ENCODE assay signal across 25 cellular contexts in the genomic region with DNA sequence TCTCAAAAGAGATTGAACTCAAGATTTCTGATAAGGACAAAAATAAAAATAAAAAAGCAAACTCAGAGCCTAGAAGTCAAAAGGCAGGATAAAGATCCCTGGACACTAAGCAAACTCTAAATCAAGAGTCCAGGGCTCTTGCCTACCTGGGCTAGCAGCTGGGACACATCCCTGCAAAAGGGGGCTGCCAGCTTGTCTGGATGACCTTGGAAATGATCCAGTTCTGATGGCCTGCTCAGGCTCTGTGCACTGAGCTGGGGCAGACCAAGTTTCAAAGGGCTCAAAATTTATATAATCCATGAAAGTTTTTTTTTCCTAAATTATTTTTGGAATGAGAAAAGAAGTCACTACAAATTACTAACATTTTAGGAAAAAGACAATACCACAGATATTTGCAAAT.
DNase-seq lines count a peak whose midpoint lies in the region; ATAC-seq and TF ChIP-seq lines count a peak whose summit lies in the region.
"Had no signal": no experiment of that assay in that cellular context is flagged by ENCODE, and none has a peak within 500 bp of the region (broad histone marks: within the 10 kb centered on the region; RNA-seq: fewer than 3 reads in every experiment).

No MANE protein-coding gene starts in this region.

- no peaks in the 10 kb centered on the region for H3K36me3 Mint-ChIP-seq in GM23338 (ENCODE audit: low read depth)
- H3K36me3 Mint-ChIP-seq in nephron progenitor cell (ENCODE audit: low read depth): no peaks in the 10 kb centered on the region
- H3K36me3 Mint-ChIP-seq: CD14-positive monocyte; CD4-positive, alpha-beta memory T cell; CD4-positive, CD25-positive, alpha-beta regulatory T cell; CD8-positive, alpha-beta memory T cell had no signal

- no peak for TF ChIP-seq POLR2A in thyroid gland (IDR thresholded peaks at IDR 0.05)

- H3K9me3 Mint-ChIP-seq in GM23338 (no peaks in the 10 kb centered on the region), nephron progenitor cell (no peaks in the 10 kb centered on the region)

- H3K79me2 ChIP-seq in GM23338 (replicated peaks; ENCODE audit: insufficient read depth): no peaks in the 10 kb centered on the region

- no peaks in the 10 kb centered on the region for H4K20me1 ChIP-seq in GM23338 (replicated peaks; ENCODE audit: insufficient read depth)
- H4K20me1 ChIP-seq: BLaER1 had no signal

- DNase-seq in NCI-H82 (lab: John Stamatoyannopoulos, UW) (peak; percentile 29), NCI-H82 treated with DMSO at 0.1 percent for 48 hours (lab: John Stamatoyannopoulos, UW; ENCODE audit: unreplicated experiment) (no peak), GM23338 (ENCODE audit: low spot score) (no peak), left kidney (ENCODE audit: low read depth, low spot score) (peak; percentile 24), thyroid gland (peak; percentile 5 to 9), upper lobe of right lung (no peak), nephron progenitor cell (no peak)
- DNase-seq: 8988T; ACHN; BE2C; C1 segment of cervical spinal cord; CD4-positive, alpha-beta memory T cell; CD4-positive, CD25-positive, alpha-beta regulatory T cell; CD8-positive, alpha-beta memory T cell; COR-L47; DMS 273 treated with DMSO at 0.1 percent for 48 hours; DMS153; DMS53; DMS79; DND-41; EL; GDM1 had no signal

- no peaks in the 10 kb centered on the region for H3K36me3 ChIP-seq in GM23338 (ENCODE audit: insufficient read depth)
- no peaks in the 10 kb centered on the region for H3K36me3 ChIP-seq in thyroid gland
- no peaks in the 10 kb centered on the region for H3K36me3 ChIP-seq in upper lobe of right lung
- H3K36me3 ChIP-seq: BE2C, BLaER1 had no signal

- no peak overlapping the region for H3K27ac Mint-ChIP-seq in GM23338
- no peak overlapping the region for H3K27ac Mint-ChIP-seq in nephron progenitor cell
- H3K27ac Mint-ChIP-seq: CD14-positive monocyte; CD4-positive, alpha-beta memory T cell; CD4-positive, CD25-positive, alpha-beta regulatory T cell; CD8-positive, alpha-beta memory T cell had no signal

- no peaks in the 10 kb centered on the region for H3F3A ChIP-seq in GM23338 (replicated peaks; ENCODE audit: low read depth)

- H3K27ac ChIP-seq in GM23338 (ENCODE audit: low read depth): no peak overlapping the region
- H3K27ac ChIP-seq in thyroid gland: no peak overlapping the region
- H3K27ac ChIP-seq in upper lobe of right lung: no peak overlapping the region
- H3K27ac ChIP-seq: BLaER1 had no signal

- intact Hi-C loops in thyroid gland (cut with DNase I) (no loop called here), upper lobe of right lung (cut with DNase I) (no loop called here)

- H3K27me3 Mint-ChIP-seq in GM23338 (ENCODE audit: insufficient read depth, low read depth, poor library complexity) (no peaks in the 10 kb centered on the region), nephron progenitor cell (ENCODE audit: low read depth, poor library complexity) (no peaks in the 10 kb centered on the region)
- H3K27me3 Mint-ChIP-seq: CD4-positive, alpha-beta memory T cell; CD4-positive, CD25-positive, alpha-beta regulatory T cell; CD8-positive, alpha-beta memory T cell had no signal

- H3K9me3 ChIP-seq in thyroid gland (no peaks in the 10 kb centered on the region), upper lobe of right lung (no peaks in the 10 kb centered on the region)
- H3K9me3 ChIP-seq: BE2C, BLaER1 had no signal

- TF ChIP-seq CTCF in GM23338 (conservative IDR thresholded peaks at IDR 0.05; ENCODE audit: low read depth in 2 of 2): no peak
- no peak for TF ChIP-seq CTCF in thyroid gland (IDR thresholded peaks at IDR 0.05)
- no peak for TF ChIP-seq CTCF in upper lobe of right lung (IDR thresholded peaks at IDR 0.05)
- TF ChIP-seq CTCF in nephron progenitor cell (IDR thresholded peaks at IDR 0.05): no peak

- H3K4me3 ChIP-seq in GM23338 (no peak overlapping the region), thyroid gland (replicated peaks in 1 of 3) (no peak overlapping the region), upper lobe of right lung (no peak overlapping the region)
- H3K4me3 ChIP-seq: BLaER1, GM12878 had no signal

- peaks cover 4% of the 10 kb centered on the region; the same call in 1 of the 2 replicates for H3K9me2 ChIP-seq in GM23338 (ENCODE audit: insufficient read depth)

- no peak overlapping the region for H3K4me3 Mint-ChIP-seq in GM23338
- H3K4me3 Mint-ChIP-seq in nephron progenitor cell: no peak overlapping the region
- H3K4me3 Mint-ChIP-seq: CD14-positive monocyte; CD4-positive, alpha-beta memory T cell; CD4-positive, CD25-positive, alpha-beta regulatory T cell; CD8-positive, alpha-beta memory T cell had no signal

- H3K27me3 ChIP-seq in GM23338 (ENCODE audit: insufficient read depth): no peaks in the 10 kb centered on the region
- no peaks in the 10 kb centered on the region for H3K27me3 ChIP-seq in thyroid gland
- H3K27me3 ChIP-seq in upper lobe of right lung: no peaks in the 10 kb centered on the region
- H3K27me3 ChIP-seq: BE2C, BLaER1 had no signal

- H3K4me1 Mint-ChIP-seq in GM23338 (peaks cover 18% of the 10 kb centered on the region), nephron progenitor cell (no peaks in the 10 kb centered on the region)
- H3K4me1 Mint-ChIP-seq: CD14-positive monocyte; CD4-positive, alpha-beta memory T cell; CD8-positive, alpha-beta memory T cell had no signal

- H2AFZ ChIP-seq in GM23338: peak overlapping the region; percentile 94; the same call in 1 of the 2 replicates

- H3K4me1 ChIP-seq in GM23338 (ENCODE audit: insufficient read depth): peaks cover 18% of the 10 kb centered on the region
- H3K4me1 ChIP-seq in thyroid gland: no peaks in the 10 kb centered on the region
- H3K4me1 ChIP-seq in upper lobe of right lung: no peaks in the 10 kb centered on the region
- H3K4me1 ChIP-seq: BE2C, BLaER1 had no signal

- ATAC-seq in GM23338 (no peak), upper lobe of right lung (no peak)
- ATAC-seq: GM12878 had no signal

- no peak overlapping the region for H3K4me2 ChIP-seq in GM23338
- H3K4me2 ChIP-seq: BLaER1 had no signal

TF ChIP-seq in GM23338, 12 proteins besides CTCF, POLR2A, EP300 and RAD21 (continues in another document):
- no peak for TF ChIP-seq CREB1 (CRISPR knock-in tag; IDR thresholded peaks at IDR 0.05; ENCODE audit: low read depth)
- no peak for TF ChIP-seq STAT1 (IDR thresholded peaks at IDR 0.05; ENCODE audit: unreplicated experiment)
- TF ChIP-seq, protein P1, sequence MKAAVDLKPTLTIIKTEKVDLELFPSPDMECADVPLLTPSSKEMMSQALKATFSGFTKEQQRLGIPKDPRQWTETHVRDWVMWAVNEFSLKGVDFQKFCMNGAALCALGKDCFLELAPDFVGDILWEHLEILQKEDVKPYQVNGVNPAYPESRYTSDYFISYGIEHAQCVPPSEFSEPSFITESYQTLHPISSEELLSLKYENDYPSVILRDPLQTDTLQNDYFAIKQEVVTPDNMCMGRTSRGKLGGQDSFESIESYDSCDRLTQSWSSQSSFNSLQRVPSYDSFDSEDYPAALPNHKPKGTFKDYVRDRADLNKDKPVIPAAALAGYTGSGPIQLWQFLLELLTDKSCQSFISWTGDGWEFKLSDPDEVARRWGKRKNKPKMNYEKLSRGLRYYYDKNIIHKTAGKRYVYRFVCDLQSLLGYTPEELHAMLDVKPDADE (IDR thresholded peaks at IDR 0.05): no peak
- TF ChIP-seq NANOG (IDR thresholded peaks at IDR 0.05; ENCODE audit: borderline replicate concordance): no peak
- TF ChIP-seq ZNF331 (CRISPR knock-in tag; IDR thresholded peaks at IDR 0.05; ENCODE audit: low read depth): no peak
- TF ChIP-seq, protein P2, sequence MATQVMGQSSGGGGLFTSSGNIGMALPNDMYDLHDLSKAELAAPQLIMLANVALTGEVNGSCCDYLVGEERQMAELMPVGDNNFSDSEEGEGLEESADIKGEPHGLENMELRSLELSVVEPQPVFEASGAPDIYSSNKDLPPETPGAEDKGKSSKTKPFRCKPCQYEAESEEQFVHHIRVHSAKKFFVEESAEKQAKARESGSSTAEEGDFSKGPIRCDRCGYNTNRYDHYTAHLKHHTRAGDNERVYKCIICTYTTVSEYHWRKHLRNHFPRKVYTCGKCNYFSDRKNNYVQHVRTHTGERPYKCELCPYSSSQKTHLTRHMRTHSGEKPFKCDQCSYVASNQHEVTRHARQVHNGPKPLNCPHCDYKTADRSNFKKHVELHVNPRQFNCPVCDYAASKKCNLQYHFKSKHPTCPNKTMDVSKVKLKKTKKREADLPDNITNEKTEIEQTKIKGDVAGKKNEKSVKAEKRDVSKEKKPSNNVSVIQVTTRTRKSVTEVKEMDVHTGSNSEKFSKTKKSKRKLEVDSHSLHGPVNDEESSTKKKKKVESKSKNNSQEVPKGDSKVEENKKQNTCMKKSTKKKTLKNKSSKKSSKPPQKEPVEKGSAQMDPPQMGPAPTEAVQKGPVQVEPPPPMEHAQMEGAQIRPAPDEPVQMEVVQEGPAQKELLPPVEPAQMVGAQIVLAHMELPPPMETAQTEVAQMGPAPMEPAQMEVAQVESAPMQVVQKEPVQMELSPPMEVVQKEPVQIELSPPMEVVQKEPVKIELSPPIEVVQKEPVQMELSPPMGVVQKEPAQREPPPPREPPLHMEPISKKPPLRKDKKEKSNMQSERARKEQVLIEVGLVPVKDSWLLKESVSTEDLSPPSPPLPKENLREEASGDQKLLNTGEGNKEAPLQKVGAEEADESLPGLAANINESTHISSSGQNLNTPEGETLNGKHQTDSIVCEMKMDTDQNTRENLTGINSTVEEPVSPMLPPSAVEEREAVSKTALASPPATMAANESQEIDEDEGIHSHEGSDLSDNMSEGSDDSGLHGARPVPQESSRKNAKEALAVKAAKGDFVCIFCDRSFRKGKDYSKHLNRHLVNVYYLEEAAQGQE (IDR thresholded peaks at IDR 0.05; ENCODE audit: unreplicated experiment): no peak

Comparison
In these comparisons a context has a peak if more than half of its experiments do, and no peak if none do; other contexts are left out.
1. DNase-seq: peak in NCI-H82 (single experiment), left kidney (single experiment) and thyroid gland (2 of 2); none in NCI-H82 treated with DMSO at 0.1 percent for 48 hours (single experiment), GM23338 (single experiment), upper lobe of right lung (single experiment) and nephron progenitor cell (single experiment).